16 cellular contexts compared by ENCODE assay signal in the genomic region with DNA sequence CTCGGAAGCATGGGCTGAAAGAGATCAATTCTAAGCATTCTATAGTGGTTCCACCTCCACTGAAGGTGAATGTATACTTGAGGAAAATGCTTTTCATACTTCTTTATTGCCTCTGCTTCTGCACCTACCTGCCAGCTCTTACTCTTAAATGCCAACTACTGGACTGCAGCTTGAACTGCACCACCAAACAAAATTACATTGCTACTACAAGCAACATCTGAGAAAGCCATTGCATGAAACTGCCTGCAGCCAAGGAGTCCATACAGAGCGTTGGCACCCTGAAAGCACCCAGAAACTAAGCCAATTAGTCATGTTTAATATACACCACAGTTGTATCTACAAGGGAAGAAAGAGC.
DNase-seq lines count a peak whose midpoint lies in the region; TF ChIP-seq lines count a peak whose summit lies in the region.
"Had no signal": no experiment of that assay in that cellular context is flagged by ENCODE, and none has a peak within 500 bp of the region (broad histone marks: within the 10 kb centered on the region; RNA-seq: fewer than 3 reads in every experiment).

No MANE protein-coding gene starts in this region.

- H3K9ac ChIP-seq in mesendoderm (ENCODE audit: low read length): no peak overlapping the region
- H3K9ac ChIP-seq: BLaER1 had no signal

- H3K56ac ChIP-seq in mesendoderm (ENCODE audit: low read length): no peak overlapping the region

- no peaks in the 10 kb centered on the region for H3K27me3 ChIP-seq in mesendoderm (ENCODE audit: insufficient read depth, low read length, poor library complexity)
- H3K27me3 ChIP-seq: BLaER1 had no signal

- no peaks in the 10 kb centered on the region for H3K79me1 ChIP-seq in mesendoderm (ENCODE audit: low read length)

- no peak overlapping the region for H2BK15ac ChIP-seq in mesendoderm (replicated peaks; ENCODE audit: low read depth)

- DNase-seq in NCI-H2171 treated with DMSO at 0.1 percent for 48 hours (lab: John Stamatoyannopoulos, UW) (peak; percentile 11), NCI-H2171 (lab: John Stamatoyannopoulos, UW) (no peak), NCI-H748 treated with DMSO at 0.1 percent for 48 hours (lab: John Stamatoyannopoulos, UW) (peak; percentile 38), epithelial cell of esophagus (ENCODE audit: low read depth) (peak; percentile 16), mesendoderm (peak; percentile 11), cerebellar nuclear complex (lab: John Stamatoyannopoulos, UW) (no peak)
- DNase-seq in stimulated activated CD4-positive, alpha-beta T cell treated with anti-CD3 and anti-CD28 coated beads, Interleukin-4, amount 100 ng/mL, for 4 hours: no peak
- no peak for DNase-seq in activated CD8-positive, alpha-beta memory T cell treated with anti-CD3 and anti-CD28 coated beads for 24 hours
- DNase-seq: CD4-positive, alpha-beta memory T cell; GOT3; KBM-7; NCI-H1436 treated with DMSO at 0.1 percent for 48 hours; NCI-H2227 treated with DMSO at 0.1 percent for 48 hours; SHP77; T-helper 1 cell had no signal

- no peak overlapping the region for H4K5ac ChIP-seq in mesendoderm (ENCODE audit: low read length)

- no CpG with 5 or more reads among the region's 2 CpGs for WGBS in mesendoderm (ENCODE audit: extremely low coverage, insufficient coverage, low lambda C conversion rate)

- no peak overlapping the region for H2BK5ac ChIP-seq in mesendoderm (ENCODE audit: low read length)

- no peak overlapping the region for H3K23ac ChIP-seq in mesendoderm (ENCODE audit: low read length)

- H3K27ac ChIP-seq in mesendoderm (ENCODE audit: low read depth, low read length): no peak overlapping the region
- H3K27ac ChIP-seq: BLaER1 had no signal

- no peaks in the 10 kb centered on the region for H3K36me3 ChIP-seq in mesendoderm (ENCODE audit: control insufficient read depth, insufficient read depth, low read length)
- H3K36me3 ChIP-seq: BLaER1 had no signal

- H2AK5ac ChIP-seq in mesendoderm (ENCODE audit: low read length): no peak overlapping the region

- H4K8ac ChIP-seq in mesendoderm (ENCODE audit: low read depth, low read length): no peak overlapping the region

- no peak overlapping the region for H2BK120ac ChIP-seq in mesendoderm (ENCODE audit: low read depth, low read length)

- peak; percentile 30 for TF ChIP-seq CTCF in epithelial cell of esophagus (IDR thresholded peaks at IDR 0.05; ENCODE audit: insufficient read depth, low read depth, low read length, missing control alignments)

- no peak overlapping the region for H3K18ac ChIP-seq in mesendoderm (ENCODE audit: low read length)

- H3K79me2 ChIP-seq in mesendoderm (ENCODE audit: control insufficient read depth, insufficient read depth, low read length): no peaks in the 10 kb centered on the region

- H3K4me1 ChIP-seq in mesendoderm (ENCODE audit: control insufficient read depth, low read depth, low read length): no peaks in the 10 kb centered on the region

- H3K4ac ChIP-seq in mesendoderm (ENCODE audit: low read depth, low read length): no peak overlapping the region

- H3K4me3 ChIP-seq in epithelial cell of esophagus (ENCODE audit: low read length) (no peak overlapping the region), mesendoderm (ENCODE audit: low read length) (no peak overlapping the region)
- H3K4me3 ChIP-seq: BLaER1 had no signal

- H3K4me2 ChIP-seq in mesendoderm (ENCODE audit: low read length): no peak overlapping the region
- H3K4me2 ChIP-seq: BLaER1 had no signal

Comparison
In these comparisons a context has a peak if more than half of its experiments do, and no peak if none do; other contexts are left out.
1. DNase-seq: peak in NCI-H2171 treated with DMSO at 0.1 percent for 48 hours (single experiment), NCI-H748 treated with DMSO at 0.1 percent for 48 hours (single experiment), epithelial cell of esophagus (single experiment) and mesendoderm (single experiment); none in NCI-H2171 (single experiment), stimulated activated CD4-positive, alpha-beta T cell treated with anti-CD3 and anti-CD28 coated beads, Interleukin-4, amount 100 ng/mL, for 4 hours (0 of 2), cerebellar nuclear complex (0 of 2) and activated CD8-positive, alpha-beta memory T cell treated with anti-CD3 and anti-CD28 coated beads for 24 hours (single experiment).